Comparison of ENCODE assay signal across 1 cellular context in genomic region chr5:52846443-52846842, GRCh38.
TF ChIP-seq lines count a peak whose summit lies in the region.

No MANE protein-coding gene starts in this region.

TF ChIP-seq in SK-N-SH treated with all-trans-retinoic acid at 6 μM for 48 hours, 23 proteins besides CTCF, POLR2A, EP300 and RAD21 (continued from another document):
- no peak for TF ChIP-seq CSRNP3 (CRISPR knock-in tag; IDR thresholded peaks at IDR 0.05)
- TF ChIP-seq, protein P1, sequence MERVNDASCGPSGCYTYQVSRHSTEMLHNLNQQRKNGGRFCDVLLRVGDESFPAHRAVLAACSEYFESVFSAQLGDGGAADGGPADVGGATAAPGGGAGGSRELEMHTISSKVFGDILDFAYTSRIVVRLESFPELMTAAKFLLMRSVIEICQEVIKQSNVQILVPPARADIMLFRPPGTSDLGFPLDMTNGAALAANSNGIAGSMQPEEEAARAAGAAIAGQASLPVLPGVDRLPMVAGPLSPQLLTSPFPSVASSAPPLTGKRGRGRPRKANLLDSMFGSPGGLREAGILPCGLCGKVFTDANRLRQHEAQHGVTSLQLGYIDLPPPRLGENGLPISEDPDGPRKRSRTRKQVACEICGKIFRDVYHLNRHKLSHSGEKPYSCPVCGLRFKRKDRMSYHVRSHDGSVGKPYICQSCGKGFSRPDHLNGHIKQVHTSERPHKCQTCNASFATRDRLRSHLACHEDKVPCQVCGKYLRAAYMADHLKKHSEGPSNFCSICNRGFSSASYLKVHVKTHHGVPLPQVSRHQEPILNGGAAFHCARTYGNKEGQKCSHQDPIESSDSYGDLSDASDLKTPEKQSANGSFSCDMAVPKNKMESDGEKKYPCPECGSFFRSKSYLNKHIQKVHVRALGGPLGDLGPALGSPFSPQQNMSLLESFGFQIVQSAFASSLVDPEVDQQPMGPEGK (CRISPR knock-in tag; IDR thresholded peaks at IDR 0.05; ENCODE audit: borderline replicate concordance) = no peak
- TF ChIP-seq CSDC2 (CRISPR knock-in tag; IDR thresholded peaks at IDR 0.05) = no peak
- TF ChIP-seq, protein P2, sequence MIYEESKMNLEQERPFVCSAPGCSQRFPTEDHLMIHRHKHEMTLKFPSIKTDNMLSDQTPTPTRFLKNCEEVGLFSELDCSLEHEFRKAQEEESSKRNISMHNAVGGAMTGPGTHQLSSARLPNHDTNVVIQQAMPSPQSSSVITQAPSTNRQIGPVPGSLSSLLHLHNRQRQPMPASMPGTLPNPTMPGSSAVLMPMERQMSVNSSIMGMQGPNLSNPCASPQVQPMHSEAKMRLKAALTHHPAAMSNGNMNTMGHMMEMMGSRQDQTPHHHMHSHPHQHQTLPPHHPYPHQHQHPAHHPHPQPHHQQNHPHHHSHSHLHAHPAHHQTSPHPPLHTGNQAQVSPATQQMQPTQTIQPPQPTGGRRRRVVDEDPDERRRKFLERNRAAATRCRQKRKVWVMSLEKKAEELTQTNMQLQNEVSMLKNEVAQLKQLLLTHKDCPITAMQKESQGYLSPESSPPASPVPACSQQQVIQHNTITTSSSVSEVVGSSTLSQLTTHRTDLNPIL (CRISPR knock-in tag; IDR thresholded peaks at IDR 0.05; ENCODE audit: low read depth) = no peak
- TF ChIP-seq ZFP30 (CRISPR knock-in tag; IDR thresholded peaks at IDR 0.05) = no peak
- no peak for TF ChIP-seq GLIS3 (CRISPR knock-in tag; IDR thresholded peaks at IDR 0.05)
- no peak for TF ChIP-seq ISL1 (CRISPR knock-in tag; IDR thresholded peaks at IDR 0.05)
- no peak for TF ChIP-seq ZNF565 (CRISPR knock-in tag; conservative IDR thresholded peaks at IDR 0.05; ENCODE audit: low read depth)
